Comparison of ENCODE assay signal across 8 cellular contexts in genomic region chr5:39148983-39149534, GRCh38.
A peak's percentile ranks its signal among the peaks of the same experiment; 100 is the strongest.
DNase-seq lines count a peak whose midpoint lies in the region; ATAC-seq and TF ChIP-seq lines count a peak whose summit lies in the region.

No MANE protein-coding gene starts in this region.

- H3K36me3 Mint-ChIP-seq in activated CD4-positive, alpha-beta memory T cell treated with anti-CD3 and anti-CD28 coated beads, Interleukin-2, amount 10 ng/mL, durations not matched to agents 7 days and 5 days (ENCODE audit: low read depth) = peaks cover 53% of the 10 kb centered on the region

- DNase-seq in Ammon's horn (ENCODE audit: low spot score) (peak; percentile 27), iris pigment epithelial cell (ENCODE audit: low read depth) (peak; percentile 27), mucosa of descending colon (no peak), aorta (no peak)
- DNase-seq in activated CD4-positive, alpha-beta memory T cell treated with anti-CD3 and anti-CD28 coated beads, Interleukin-2, amount 10 ng/mL, durations not matched to agents 7 days and 5 days = no peak
- no peak for DNase-seq in activated CD4-positive, alpha-beta T cell treated with anti-CD3 and anti-CD28 coated beads, Interleukin-2, amount 50 U/mL, for 48 hours

- H3K9me3 ChIP-seq in HEK293 (ENCODE audit: control insufficient read depth, insufficient read depth, low read depth, low read length) (no peaks in the 10 kb centered on the region), mucosa of descending colon (no peaks in the 10 kb centered on the region), aorta (ENCODE audit: control insufficient read depth, low read length) (no peaks in the 10 kb centered on the region)

- no peaks in the 10 kb centered on the region for H3K9me3 Mint-ChIP-seq in activated CD4-positive, alpha-beta memory T cell treated with anti-CD3 and anti-CD28 coated beads, Interleukin-2, amount 10 ng/mL, durations not matched to agents 7 days and 5 days

- CTCF ChIA-PET in HEK293 (lab: Yijun Ruan, JAX) = interaction anchor here (0.8 to 1.6 kb wide), 3 partner anchors 14 to 412 kb away, joined by 3 to 7 read pairs (median 4); no protein-coding TSS in a partner anchor
- CTCF ChIA-PET in activated CD4-positive, alpha-beta memory T cell treated with anti-CD3 and anti-CD28 coated beads, Interleukin-2, amount 10 ng/mL, durations not matched to agents 7 days and 5 days (lab: Charles Lee) = interaction anchor here (1.2 to 2.2 kb wide), 5 partner anchors 8 to 137 kb away, joined by 5 to 11 read pairs (median 8); no protein-coding TSS in a partner anchor

- no peaks in the 10 kb centered on the region for H3K27me3 Mint-ChIP-seq in activated CD4-positive, alpha-beta memory T cell treated with anti-CD3 and anti-CD28 coated beads, Interleukin-2, amount 10 ng/mL, durations not matched to agents 7 days and 5 days

- intact Hi-C loops in mucosa of descending colon (cut with DNase I, micrococcal nuclease) = no loop called here
- intact Hi-C loops in aorta (cut with DNase I) = no loop called here

- TF ChIP-seq CTCF in HEK293 (tag by site-specific recombination; IDR thresholded peaks at IDR 0.05) (0 out of 2 replicates have a peak, but pooled peaks have one; percentile 15), mucosa of descending colon (IDR thresholded peaks at IDR 0.05) (no peak)

- POLR2A ChIA-PET in HEK293 (lab: Yijun Ruan, JAX) = no interaction called here
- POLR2A ChIA-PET in activated CD4-positive, alpha-beta memory T cell treated with anti-CD3 and anti-CD28 coated beads, Interleukin-2, amount 10 ng/mL, durations not matched to agents 7 days and 5 days (lab: Charles Lee) = interaction anchor here (1.0 to 1.6 kb wide), 4 partner anchors 54 to 69 kb away, joined by 5 to 7 read pairs (median 6); no protein-coding TSS in a partner anchor

- H3K4me1 ChIP-seq in HEK293 (ENCODE audit: control insufficient read depth, insufficient read depth, low read length) (no peaks in the 10 kb centered on the region), mucosa of descending colon (ENCODE audit: low read depth) (no peaks in the 10 kb centered on the region), aorta (ENCODE audit: control insufficient read depth in 1 of 2, insufficient read depth in 2 of 2, low read length in 2 of 2) (no peaks in the 10 kb centered on the region)

- H3K36me3 ChIP-seq in HEK293 (ENCODE audit: control insufficient read depth in 2 of 2, insufficient read depth in 1 of 2, low read length in 2 of 2) (no peaks in the 10 kb centered on the region), mucosa of descending colon (ENCODE audit: low read depth) (no peaks in the 10 kb centered on the region), aorta (ENCODE audit: control insufficient read depth in 1 of 2, insufficient read depth in 2 of 2, low read length in 1 of 2) (no peaks in the 10 kb centered on the region)

- peaks cover 56% of the 10 kb centered on the region for H3K4me1 Mint-ChIP-seq in activated CD4-positive, alpha-beta memory T cell treated with anti-CD3 and anti-CD28 coated beads, Interleukin-2, amount 10 ng/mL, durations not matched to agents 7 days and 5 days

- H3K27ac ChIP-seq in HEK293 (ENCODE audit: extremely low read depth, low read depth, low read length) (no peak overlapping the region), aorta (ENCODE audit: low read depth in 1 of 2, low read length in 2 of 2) (no peak overlapping the region)

- no peaks in the 10 kb centered on the region for H3K27me3 ChIP-seq in aorta (ENCODE audit: control insufficient read depth in 1 of 2, insufficient read depth in 2 of 2, low read length in 1 of 2)

- no peak for ATAC-seq in mucosa of descending colon
- no peak for ATAC-seq in HG03108 (IDR thresholded peaks at IDR 0.05; ENCODE audit: unreplicated experiment)
- ATAC-seq in aorta (ENCODE audit: low FRiP score) = no peak

- peak overlapping the region; percentile 45 for H3K27ac Mint-ChIP-seq in activated CD4-positive, alpha-beta memory T cell treated with anti-CD3 and anti-CD28 coated beads, Interleukin-2, amount 10 ng/mL, durations not matched to agents 7 days and 5 days

- no peak overlapping the region for H3K4me3 ChIP-seq in HEK293 (ENCODE audit: low read depth, low read length)
- no peak overlapping the region for H3K4me3 ChIP-seq in mucosa of descending colon
- H3K4me3 ChIP-seq in aorta (ENCODE audit: low read length in 2 of 2) = no peak overlapping the region

- no peak overlapping the region for H3K4me3 Mint-ChIP-seq in activated CD4-positive, alpha-beta memory T cell treated with anti-CD3 and anti-CD28 coated beads, Interleukin-2, amount 10 ng/mL, durations not matched to agents 7 days and 5 days

TF ChIP-seq in HEK293, 187 proteins besides CTCF, POLR2A, EP300 and RAD21:
- no peak for TF ChIP-seq ZNF645 (tag by site-specific recombination; IDR thresholded peaks at IDR 0.05)
- no peak for TF ChIP-seq ZNF248 (tag by site-specific recombination; IDR thresholded peaks at IDR 0.05)
- TF ChIP-seq HIC1 (tag by site-specific recombination; IDR thresholded peaks at IDR 0.05) = no peak
- peak; percentile 38; the same call in 1 of the 2 replicates for TF ChIP-seq ZNF654 (tag by site-specific recombination; IDR thresholded peaks at IDR 0.05; ENCODE audit: low read depth)
- no peak for TF ChIP-seq KLF9 (tag by site-specific recombination; IDR thresholded peaks at IDR 0.05; ENCODE audit: low read depth)
- TF ChIP-seq ZNF626 (tag by site-specific recombination; IDR thresholded peaks at IDR 0.05) = no peak

Comparison
In these comparisons a context has a peak if more than half of its experiments do, and no peak if none do; other contexts are left out.
1. DNase-seq: peak in Ammon's horn (single experiment) and iris pigment epithelial cell (single experiment); none in activated CD4-positive, alpha-beta memory T cell treated with anti-CD3 and anti-CD28 coated beads, Interleukin-2, amount 10 ng/mL, durations not matched to agents 7 days and 5 days (single experiment), mucosa of descending colon (0 of 3), aorta (0 of 2) and activated CD4-positive, alpha-beta T cell treated with anti-CD3 and anti-CD28 coated beads, Interleukin-2, amount 50 U/mL, for 48 hours (0 of 2).